Comparison of ENCODE assay signal across 10 cellular contexts in genomic region chr17:82892869-82893565, GRCh38. TPM values are rescaled to one million over a fixed set of nuclear protein-coding genes. Genes with fewer than 3 reads are reported as not detected.
DNase-seq lines count a peak whose midpoint lies in the region; ATAC-seq and TF ChIP-seq lines count a peak whose summit lies in the region.
"Had no signal": no experiment of that assay in that cellular context is flagged by ENCODE, and none has a peak within 500 bp of the region (broad histone marks: within the 10 kb centered on the region; RNA-seq: fewer than 3 reads in every experiment).

No MANE protein-coding gene starts in this region.

- no peak overlapping the region for H3K4ac ChIP-seq in neuronal stem cell (ENCODE audit: low read length)

- H3K36me3 ChIP-seq in stomach (peaks cover 0 to 39% (median 27%) of the 10 kb centered on the region in 4 donors), neuronal stem cell (replicated peaks in 1 of 2; ENCODE audit: control insufficient read depth in 2 of 2, insufficient read depth in 2 of 2, low read length in 2 of 2) (peaks cover 20 to 79% of the 10 kb centered on the region in 2 donors)

- peak; percentile 71 for DNase-seq in activated CD4-positive, alpha-beta T cell treated with anti-CD3 and anti-CD28 coated beads for 36 hours
- DNase-seq in natural killer cell (peak; percentile 76), stomach (peak; percentile 77), NCI-H82 treated with DMSO at 0.1 percent for 48 hours (lab: John Stamatoyannopoulos, UW; ENCODE audit: unreplicated experiment) (no peak), foreskin melanocyte (no peak), neuronal stem cell (ENCODE audit: low spot score) (no peak), DMS 273 (lab: John Stamatoyannopoulos, UW; ENCODE audit: unreplicated experiment) (no peak)
- DNase-seq: NCI-H524 had no signal

- no peak overlapping the region for H2BK12ac ChIP-seq in neuronal stem cell (ENCODE audit: low read length)

- no peak overlapping the region for H2AK5ac ChIP-seq in neuronal stem cell (ENCODE audit: low read depth, low read length)

- peaks cover 24% of the 10 kb centered on the region for H3K36me3 Mint-ChIP-seq in activated CD4-positive, alpha-beta T cell treated with anti-CD3 and anti-CD28 coated beads for 36 hours (ENCODE audit: low read depth)
- H3K36me3 Mint-ChIP-seq in activated naive CD8-positive, alpha-beta T cell, result peaks cover 6% of the 10 kb centered on the region
- H3K36me3 Mint-ChIP-seq in natural killer cell, result no peaks in the 10 kb centered on the region

- peaks cover 5% of the 10 kb centered on the region for H3K79me1 ChIP-seq in neuronal stem cell (ENCODE audit: low read depth, low read length)

- H3K4me3 ChIP-seq in stomach, result no peak overlapping the region
- no peak overlapping the region for H3K4me3 ChIP-seq in neuronal stem cell (ENCODE audit: low read length in 2 of 2)
- H3K4me3 ChIP-seq: lung had no signal

- H2BK5ac ChIP-seq in neuronal stem cell (ENCODE audit: low read length), result no peak overlapping the region

- no peak overlapping the region for H3K4me2 ChIP-seq in neuronal stem cell (ENCODE audit: insufficient read depth, low read length, poor library complexity, severe bottlenecking)

- no peak overlapping the region for H2BK120ac ChIP-seq in neuronal stem cell (ENCODE audit: low read depth, low read length)

- no peak for TF ChIP-seq EP300 in stomach (IDR thresholded peaks at IDR 0.05)

- 28 to 58% (median 32%) methylated on average over 23 to 27 of the region's 27 CpGs for WGBS in stomach, 5 donors
- WGBS in neuronal stem cell (ENCODE audit: extremely low coverage in 2 of 2, insufficient read length in 2 of 2, insufficient replicate concordance in 1 of 2), 2 donors, result no CpG with 5 or more reads among the region's 27 CpGs

- H3K27ac ChIP-seq in stomach (peak overlapping the region; percentile 78 to 96 (median 89)), neuronal stem cell (replicated peaks; ENCODE audit: low read length) (no peak overlapping the region)

- no peak for TF ChIP-seq POLR2A in stomach (IDR thresholded peaks at IDR 0.05)

- no peaks in the 10 kb centered on the region for H3K9me3 Mint-ChIP-seq in activated CD4-positive, alpha-beta T cell treated with anti-CD3 and anti-CD28 coated beads for 36 hours (ENCODE audit: low read depth)
- no peaks in the 10 kb centered on the region for H3K9me3 Mint-ChIP-seq in activated naive CD8-positive, alpha-beta T cell (ENCODE audit: low read depth)
- H3K9me3 Mint-ChIP-seq in natural killer cell, result peaks cover 0 to under 1% of the 10 kb centered on the region in 2 donors

- H3K4me1 ChIP-seq in stomach (peaks cover 56 to 74% (median 65%) of the 10 kb centered on the region in 4 donors), neuronal stem cell (ENCODE audit: control insufficient read depth in 2 of 2, insufficient read depth in 1 of 2, low read depth in 1 of 2, low read length in 2 of 2) (peaks cover 0 to 3% of the 10 kb centered on the region in 2 donors)

- no peak overlapping the region for H4K91ac ChIP-seq in neuronal stem cell (ENCODE audit: low read depth, low read length, poor library complexity)

- ATAC-seq in activated CD4-positive, alpha-beta T cell treated with anti-CD3 and anti-CD28 coated beads for 36 hours, result peak; percentile 88
- ATAC-seq in natural killer cell, result peak; percentile 92 to 99 (median 93)

- no peak overlapping the region for H3K23ac ChIP-seq in neuronal stem cell (ENCODE audit: low read depth, low read length, poor library complexity)

- H3K27me3 Mint-ChIP-seq in activated CD4-positive, alpha-beta T cell treated with anti-CD3 and anti-CD28 coated beads for 36 hours, result no peaks in the 10 kb centered on the region
- H3K27me3 Mint-ChIP-seq in activated naive CD8-positive, alpha-beta T cell, result no peaks in the 10 kb centered on the region
- peaks cover 0 to 7% of the 10 kb centered on the region in 2 donors for H3K27me3 Mint-ChIP-seq in natural killer cell (ENCODE audit: low read depth in 2 of 2)

- no peak overlapping the region for H3K18ac ChIP-seq in neuronal stem cell (ENCODE audit: low read length)

- TF ChIP-seq CTCF in natural killer cell (IDR thresholded peaks at IDR 0.05), result no peak
- no peak for TF ChIP-seq CTCF in stomach (IDR thresholded peaks at IDR 0.05)

- H4K8ac ChIP-seq in neuronal stem cell (ENCODE audit: low read depth, low read length), result no peak overlapping the region

- H2AFZ ChIP-seq in neuronal stem cell (ENCODE audit: low read length), result no peak overlapping the region

- peaks cover 32% of the 10 kb centered on the region for H3K4me1 Mint-ChIP-seq in activated CD4-positive, alpha-beta T cell treated with anti-CD3 and anti-CD28 coated beads for 36 hours
- H3K4me1 Mint-ChIP-seq in activated naive CD8-positive, alpha-beta T cell (ENCODE audit: low read depth), result peaks cover 32% of the 10 kb centered on the region
- peaks cover 31 to 36% of the 10 kb centered on the region in 2 donors for H3K4me1 Mint-ChIP-seq in natural killer cell

- intact Hi-C loops in activated CD4-positive, alpha-beta T cell treated with anti-CD3 and anti-CD28 coated beads for 36 hours (cut with DNase I, micrococcal nuclease), result no loop called here
- intact Hi-C loops in natural killer cell (cut with micrococcal nuclease), result loop anchor here (1.0 to 5.0 kb wide), 4 partner anchors 29 to 191 kb away; no protein-coding TSS in a partner anchor
- intact Hi-C loops in stomach (cut with DNase I; ENCODE audit: low total_unique reads), result no loop called here

- peak overlapping the region; percentile 56 for H3K4me3 Mint-ChIP-seq in activated CD4-positive, alpha-beta T cell treated with anti-CD3 and anti-CD28 coated beads for 36 hours
- H3K4me3 Mint-ChIP-seq in activated naive CD8-positive, alpha-beta T cell, result peak overlapping the region; percentile 67
- H3K4me3 Mint-ChIP-seq in natural killer cell, result peak overlapping the region; percentile 68

- no peak overlapping the region for H3K14ac ChIP-seq in neuronal stem cell (ENCODE audit: low read length)

- no peak overlapping the region for H2BK15ac ChIP-seq in neuronal stem cell (ENCODE audit: low read length)

- POLR2A ChIA-PET in activated CD4-positive, alpha-beta T cell treated with anti-CD3 and anti-CD28 coated beads for 36 hours (lab: Charles Lee), result no interaction called here

- no peaks in the 10 kb centered on the region for H3K27me3 ChIP-seq in stomach
- H3K27me3 ChIP-seq in neuronal stem cell (ENCODE audit: control insufficient read depth in 3 of 3, insufficient read depth in 3 of 3, low read depth in 1 of 3, low read length in 3 of 3), result no peaks in the 10 kb centered on the region

- H3K27ac Mint-ChIP-seq in activated CD4-positive, alpha-beta T cell treated with anti-CD3 and anti-CD28 coated beads for 36 hours, result peak overlapping the region; percentile 83
- H3K27ac Mint-ChIP-seq in activated naive CD8-positive, alpha-beta T cell, result peak overlapping the region; percentile 71
- peak overlapping the region; percentile 82 to 83 for H3K27ac Mint-ChIP-seq in natural killer cell

- CTCF ChIA-PET in activated CD4-positive, alpha-beta T cell treated with anti-CD3 and anti-CD28 coated beads for 36 hours (lab: Charles Lee), result interaction anchor here (0.7 to 1.1 kb wide), 2 partner anchors 30 to 118 kb away, joined by 3 read pairs; no protein-coding TSS in a partner anchor

- H3K9ac ChIP-seq in neuronal stem cell (ENCODE audit: low read depth, low read length, poor library complexity), result no peak overlapping the region

- H3K9me3 ChIP-seq in stomach (no peaks in the 10 kb centered on the region), neuronal stem cell (replicated peaks in 1 of 2; ENCODE audit: control insufficient read depth in 2 of 2, insufficient read depth in 1 of 2, low read depth in 1 of 2, low read length in 2 of 2) (no peaks in the 10 kb centered on the region)

RNA-seq across cellular contexts. Expression of gene ZNF750, which starts 53.2 kb away (rescaled TPM):
- total RNA-seq in activated CD4-positive, alpha-beta T cell treated with anti-CD3 and anti-CD28 coated beads for 36 hours, result not detected
- not detected for total RNA-seq in natural killer cell
- not detected for total RNA-seq in stomach
- 1 to 10 TPM in 1 of 3 donors, not detected in 2; 9.5 TPM for polyA plus RNA-seq in stomach
- polyA plus RNA-seq in neuronal stem cell (2013, experiment 1 of 2), result 0.01 TPM
- 0.01 TPM for polyA plus RNA-seq in neuronal stem cell (2013, experiment 2 of 2)

Comparison
In these comparisons a context has a peak if more than half of its experiments do, and no peak if none do; other contexts are left out.
1. DNase-seq: peak in activated CD4-positive, alpha-beta T cell treated with anti-CD3 and anti-CD28 coated beads for 36 hours (single experiment), natural killer cell (single experiment) and stomach (single experiment); none in NCI-H82 treated with DMSO at 0.1 percent for 48 hours (single experiment), foreskin melanocyte (single experiment), neuronal stem cell (single experiment) and DMS 273 (single experiment).
2. Peak in every context shown above with its lines, with median percentiles within 50 percentile points of each other: H3K27ac Mint-ChIP-seq and H3K4me3 Mint-ChIP-seq.